8 cellular contexts compared by ENCODE assay signal in genomic region chr10:79022565-79023488, GRCh38. TPM values are rescaled to one million over a fixed set of nuclear protein-coding genes. Genes with fewer than 3 reads are reported as not detected.
DNase-seq lines count a peak whose midpoint lies in the region; ATAC-seq and TF ChIP-seq lines count a peak whose summit lies in the region.

No MANE protein-coding gene starts in this region.

- ATAC-seq in GM21786 (IDR thresholded peaks at IDR 0.05; ENCODE audit: unreplicated experiment): peak; percentile 65
- ATAC-seq in GM21737 (IDR thresholded peaks at IDR 0.05; ENCODE audit: unreplicated experiment): no peak
- no peak for ATAC-seq in GM18517 (IDR thresholded peaks at IDR 0.05; ENCODE audit: unreplicated experiment)

- H3K4me3 ChIP-seq in sigmoid colon: peak overlapping the region in 2 of 4 donors; percentile 2 to 15

- TF ChIP-seq CTCF in sigmoid colon (IDR thresholded peaks at IDR 0.05): no peak

- peak overlapping the region in 2 of 4 donors; percentile 52 to 69 for H3K27ac ChIP-seq in sigmoid colon

- TF ChIP-seq EP300 in sigmoid colon (IDR thresholded peaks at IDR 0.05): no peak

- TF ChIP-seq POLR2A in erythroblast (IDR thresholded peaks at IDR 0.05; ENCODE audit: low read length) (no peak), sigmoid colon (IDR thresholded peaks at IDR 0.05) (no peak)

- no peaks in the 10 kb centered on the region for H3K27me3 ChIP-seq in sigmoid colon

- WGBS in sigmoid colon, 2 donors: 79 to 86% methylated on average over 25 of the region's 25 CpGs

- no peaks in the 10 kb centered on the region for H3K36me3 ChIP-seq in sigmoid colon

- peaks cover 0 to 3% (median 0%) of the 10 kb centered on the region in 4 donors for H3K9me3 ChIP-seq in sigmoid colon

- peak; percentile 33 for DNase-seq in D341Med (ENCODE audit: low spot score)
- DNase-seq in NCI-H2196 treated with DMSO at 0.1 percent for 48 hours (lab: John Stamatoyannopoulos, UW; ENCODE audit: unreplicated experiment): peak; percentile 61
- peak; percentile 59 to 68 for DNase-seq in erythroblast (lab: John Stamatoyannopoulos, UW)
- peak; percentile 78 for DNase-seq in sigmoid colon
- no peak for DNase-seq in cerebellar nuclear complex (lab: John Stamatoyannopoulos, UW)

- peaks cover 0 to 29% (median 19%) of the 10 kb centered on the region in 4 donors for H3K4me1 ChIP-seq in sigmoid colon

- intact Hi-C loops in sigmoid colon (cut with DNase I): no loop called here

RNA-seq across cellular contexts. Expression of gene ZMIZ1, which starts 45.9 kb away (rescaled TPM):
- total RNA-seq in sigmoid colon: 10 to 100 TPM; 26.5 to 49.3 (median 37.5) TPM
- polyA plus RNA-seq in sigmoid colon: 10 to 100 TPM; 17.4 to 31.5 (median 25.4) TPM

Comparison
In these comparisons a context has a peak if more than half of its experiments do, and no peak if none do; other contexts are left out.
1. DNase-seq: peak in D341Med (single experiment), NCI-H2196 treated with DMSO at 0.1 percent for 48 hours (single experiment), erythroblast (2 of 2) and sigmoid colon (single experiment); none in cerebellar nuclear complex (0 of 2).